In genomic region chr6:79538481-79538971, GRCh38 we compare ENCODE assay signal across 1 cellular context.
A peak's percentile ranks its signal among the peaks of the same experiment; 100 is the strongest.
TF ChIP-seq lines count a peak whose summit lies in the region.

No MANE protein-coding gene starts in this region.

TF ChIP-seq in K562, 482 proteins besides CTCF, POLR2A, EP300 and RAD21 (continued from another document):
- TF ChIP-seq ZBTB17 (CRISPR knock-in tag; IDR thresholded peaks at IDR 0.05) = no peak
- no peak for TF ChIP-seq NFIC (IDR thresholded peaks at IDR 0.05)
- TF ChIP-seq ZNF395 (CRISPR knock-in tag; IDR thresholded peaks at IDR 0.05) = 0 out of 2 replicates have a peak, but pooled peaks have one; percentile 28
- TF ChIP-seq ELK3 (CRISPR knock-in tag; IDR thresholded peaks at IDR 0.05) = no peak
- TF ChIP-seq BRD4 (IDR thresholded peaks at IDR 0.05) = no peak
- peak; percentile 33; the same call in 1 of the 2 replicates for TF ChIP-seq PKNOX1 (IDR thresholded peaks at IDR 0.05)
- TF ChIP-seq L3MBTL2 (IDR thresholded peaks at IDR 0.05) = no peak
- no peak for TF ChIP-seq NR2C1 (IDR thresholded peaks at IDR 0.05)
- TF ChIP-seq NR2C1 (tag; IDR thresholded peaks at IDR 0.05) = no peak
- TF ChIP-seq ZNF551 (CRISPR knock-in tag; IDR thresholded peaks at IDR 0.05) = no peak
- no peak for TF ChIP-seq LCOR (CRISPR knock-in tag; IDR thresholded peaks at IDR 0.05)
- TF ChIP-seq CBX8 (IDR thresholded peaks at IDR 0.05; ENCODE audit: borderline replicate concordance, extremely low read depth, low read depth, low read length, poor library complexity, severe bottlenecking) = no peak
- no peak; a peak in 1 of 4 replicates for TF ChIP-seq SIN3A (IDR thresholded peaks at IDR 0.05; ENCODE audit: borderline replicate concordance in 2 of 2, control insufficient read depth in 1 of 2, low read depth in 2 of 2, low read length in 2 of 2)
- no peak for TF ChIP-seq ZNF707 (CRISPR knock-in tag; conservative IDR thresholded peaks at IDR 0.05)
- TF ChIP-seq ZNF316 (IDR thresholded peaks at IDR 0.05) = peak; percentile 43; the same call in 1 of the 2 replicates
- TF ChIP-seq MEIS2 (IDR thresholded peaks at IDR 0.05; ENCODE audit: partially characterized antibody) = peak; percentile 2
- TF ChIP-seq MAX (CRISPR knock-in tag; IDR thresholded peaks at IDR 0.05) = no peak
- peak; percentile 35; the same call in 1 of the 2 replicates for TF ChIP-seq SMARCA4 (IDR thresholded peaks at IDR 0.05)
- no peak for TF ChIP-seq TCF15 (CRISPR knock-in tag; IDR thresholded peaks at IDR 0.05)
- no peak for TF ChIP-seq CTCFL (IDR thresholded peaks at IDR 0.05; ENCODE audit: borderline replicate concordance, insufficient read depth, low read depth, low read length, poor library complexity, severe bottlenecking)
- TF ChIP-seq CTBP1 (IDR thresholded peaks at IDR 0.05; ENCODE audit: borderline replicate concordance) = no peak
- no peak for TF ChIP-seq ZNF146 (CRISPR knock-in tag; IDR thresholded peaks at IDR 0.05; ENCODE audit: unreplicated experiment)
- no peak for TF ChIP-seq HCFC1 (IDR thresholded peaks at IDR 0.05; ENCODE audit: low read depth, low read length)
- TF ChIP-seq TFAM (CRISPR knock-in tag; conservative IDR thresholded peaks at IDR 0.05) = no peak
- no peak for TF ChIP-seq ZZZ3 (IDR thresholded peaks at IDR 0.05)
